11 cellular contexts compared by ENCODE assay signal in genomic region chr14:100533647-100534485, GRCh38. TPM values are rescaled to one million over a fixed set of nuclear protein-coding genes. Genes with fewer than 3 reads are reported as not detected.
DNase-seq lines count a peak whose midpoint lies in the region; ATAC-seq, FAIRE-seq and TF ChIP-seq lines count a peak whose summit lies in the region.
"Had no signal": no experiment of that assay in that cellular context is flagged by ENCODE, and none has a peak within 500 bp of the region (broad histone marks: within the 10 kb centered on the region; RNA-seq: fewer than 3 reads in every experiment).

No MANE protein-coding gene starts in this region.

- H3K9me3 ChIP-seq in K562 (replicated peaks; ENCODE audit: control insufficient read depth, insufficient read depth, low read depth, low read length), result no peaks in the 10 kb centered on the region

- H3K27ac ChIP-seq in K562 (ENCODE audit: extremely low read depth, low read depth, low read length), result no peak overlapping the region
- H3K27ac ChIP-seq: VCaP had no signal

- H4K20me1 ChIP-seq in K562 (replicated peaks; ENCODE audit: control insufficient read depth, insufficient read depth, low read length), result no peaks in the 10 kb centered on the region

- intact Hi-C loops in K562 (cut with micrococcal nuclease), result no loop called here

- TF ChIP-seq EP300 in K562 (IDR thresholded peaks at IDR 0.05; ENCODE audit: low read length), result no peak

- peaks cover 0 to 20% of the 10 kb centered on the region in 2 experiments; a peak in 2 of 5 replicates for H3K4me1 ChIP-seq in K562 (replicated peaks in 1 of 2; ENCODE audit: control insufficient read depth in 2 of 2, insufficient read depth in 2 of 2, low read length in 2 of 2)

- no peaks in the 10 kb centered on the region for H3K36me3 ChIP-seq in K562 (ENCODE audit: control insufficient read depth, insufficient read depth, low read length)

- no peak for TF ChIP-seq CTCF in K562 (IDR thresholded peaks at IDR 0.05 in 2 of 3, conservative IDR thresholded peaks at IDR 0.05 in 1 of 3; ENCODE audit: insufficient read depth in 2 of 3, low read depth in 1 of 3, low read length in 3 of 3)

- BruUV-seq in K562 (replicated peaks; lab: Mats Ljungman, UMichigan), result no TSS peak

- H3K27me3 ChIP-seq in K562 (ENCODE audit: control insufficient read depth in 2 of 2, insufficient read depth in 2 of 2, low read length in 2 of 2), result no peaks in the 10 kb centered on the region

- ATAC-seq in K562 (no peak), GM19467 (IDR thresholded peaks at IDR 0.05; ENCODE audit: unreplicated experiment) (no peak), GM18909 (IDR thresholded peaks at IDR 0.05; ENCODE audit: poor library complexity, unreplicated experiment) (no peak)

- no peak for FAIRE-seq in K562 (lab: Jason Lieb, UNC)
- FAIRE-seq: islet of Langerhans had no signal

- no peak for TF ChIP-seq POLR2A in K562 (conservative IDR thresholded peaks at IDR 0.05)

- no peak overlapping the region for H3K4me2 ChIP-seq in K562 (ENCODE audit: insufficient read depth, low read length)

- in situ Hi-C loops in K562 (cut with MboI), result loop anchor here (5.0 kb wide), 1 partner anchor 113 kb away; no protein-coding TSS in a partner anchor

- DNase-seq in stimulated activated CD4-positive, alpha-beta T cell treated with anti-CD3 and anti-CD28 coated beads, Interleukin-4, amount 100 ng/mL, for 24 hours, result peak; percentile 3
- no peak for DNase-seq in stimulated activated CD4-positive, alpha-beta T cell treated with anti-CD3 and anti-CD28 coated beads, Interleukin-2, amount 100 ng/mL, for 48 hours
- no peak for DNase-seq in K562 (ENCODE audit: extremely low read depth in 1 of 4, low spot score in 3 of 4)
- peak; percentile 9 for DNase-seq in mucosa of gallbladder (ENCODE audit: low spot score)
- DNase-seq in cerebellum (ENCODE audit: low spot score), result no peak
- no peak for DNase-seq in SHP77 (lab: John Stamatoyannopoulos, UW)
- DNase-seq: cerebellar nuclear complex had no signal

- no peak for TF ChIP-seq RAD21 in K562 (CRISPR knock-in tag; conservative IDR thresholded peaks at IDR 0.05 in 1 of 2, IDR thresholded peaks at IDR 0.05 in 1 of 2)

- no peak overlapping the region for H3K9ac ChIP-seq in K562 (ENCODE audit: insufficient read depth in 1 of 2, low read depth in 2 of 2, low read length in 2 of 2)

- no peaks in the 10 kb centered on the region for H3K79me2 ChIP-seq in K562 (ENCODE audit: control insufficient read depth, insufficient read depth, low read length)

- H3K9me1 ChIP-seq in K562 (ENCODE audit: control insufficient read depth, insufficient read depth, low read length), result no peaks in the 10 kb centered on the region

- no peak overlapping the region for H2AFZ ChIP-seq in K562 (ENCODE audit: low read depth, low read length)

- CTCF ChIA-PET in K562 (lab: Yijun Ruan, JAX; ENCODE audit: low intra/inter-chr PET ratio), result no interaction called here

- 51% methylated on average over 7 of the region's 17 CpGs for WGBS in K562 (ENCODE audit: insufficient coverage, low coverage, missing lambda C conversion rate)

- POLR2A ChIA-PET in K562 (lab: Yijun Ruan, JAX), result interaction anchor here (0.6 kb wide), 3 partner anchors 10 to 936 kb away, joined by 3 read pairs; no protein-coding TSS in a partner anchor

- H3K4me3 ChIP-seq in K562, result no peak overlapping the region

TF ChIP-seq in K562, 482 proteins besides CTCF, POLR2A, EP300 and RAD21:
- TF ChIP-seq ZBTB33 (CRISPR knock-in tag; IDR thresholded peaks at IDR 0.05), result peak; percentile 71
- no peak for TF ChIP-seq NFATC3 (IDR thresholded peaks at IDR 0.05)
- TF ChIP-seq EGR1 (conservative IDR thresholded peaks at IDR 0.05), result peak; percentile 33
- no peak for TF ChIP-seq RFX7 (CRISPR knock-in tag; IDR thresholded peaks at IDR 0.05)
TF ChIP-seq in K562: peak in this region for 2.

RNA-seq across cellular contexts. Expression of gene BEGAIN, which starts 53.4 kb away (rescaled TPM):
- 1.2 and 3.3 TPM in 2 replicates for total RNA-seq in K562 (2011; cell fraction: chromatin; rRNA removed; ENCODE audit: low replicate concordance)
- 0.53 and 2.2 TPM in 2 replicates for total RNA-seq in K562 (2011; cell fraction: nucleolus; rRNA removed)
- total RNA-seq in K562 (2011; cell fraction: nucleoplasm; rRNA removed), result 0.31 and 0.95 TPM in 2 replicates
- total RNA-seq in K562 (2014; rRNA removed), result 0.20 and 0.68 TPM in 2 replicates
- total RNA-seq in K562 (2014; rRNA removed; fragmentation: Illumina TruSeq; extraction: Trizol), result 0.10 TPM in 1 of 2 replicates, not detected in the other
- 0.11 and 0.40 TPM in 2 replicates for total RNA-seq in K562 (2015; rRNA removed; fragmentation: Illumina TruSeq; extraction: Trizol)
- 0.55 and 1.1 TPM in 2 replicates for total RNA-seq in K562 (2021)
- polyA plus RNA-seq in K562 (2011; rRNA removed), result 0.54 and 1.4 TPM in 2 replicates
- polyA plus RNA-seq in K562 (2011; cell fraction: cytosol; rRNA removed), result 1.5 TPM in 2 replicates
- 5.2 and 5.3 TPM in 2 replicates for polyA plus RNA-seq in K562 (2011; cell fraction: nucleus; rRNA removed)
- polyA plus RNA-seq in K562 (2012), result 0.25 and 0.51 TPM in 2 replicates
- 0.07 and 0.50 TPM in 2 replicates for polyA plus RNA-seq in K562 (2014; fragmentation: Illumina TruSeq; extraction: Trizol)
- not detected for polyA plus RNA-seq in K562 (2014; fragmentation: Nextera tagmentation; extraction: Ambion mirVana)
- 0.62 and 1.7 TPM in 2 replicates for polyA plus RNA-seq in K562 (2014; rRNA removed)
- 0.45 and 1.1 TPM in 2 replicates for polyA minus RNA-seq in K562 (2011; rRNA and poly(A)+ RNA removed)
- polyA minus RNA-seq in K562 (2011; cell fraction: cytosol; rRNA and poly(A)+ RNA removed), result 0.86 and 2.7 TPM in 2 replicates
- polyA minus RNA-seq in K562 (2011; cell fraction: nucleus; rRNA and poly(A)+ RNA removed), result 0.81 and 1.3 TPM in 2 replicates
- total RNA-seq in mucosa of gallbladder, result 4.5 TPM
- total RNA-seq in cerebellum, result 6.0 TPM

Comparison
In these comparisons a context has a peak if more than half of its experiments do, and no peak if none do; other contexts are left out.
1. DNase-seq: peak in stimulated activated CD4-positive, alpha-beta T cell treated with anti-CD3 and anti-CD28 coated beads, Interleukin-4, amount 100 ng/mL, for 24 hours (single experiment) and mucosa of gallbladder (single experiment); none in stimulated activated CD4-positive, alpha-beta T cell treated with anti-CD3 and anti-CD28 coated beads, Interleukin-2, amount 100 ng/mL, for 48 hours (0 of 2), K562 (0 of 4), cerebellum (single experiment) and SHP77 (0 of 2).